19 cellular contexts compared by ENCODE assay signal in the genomic region with DNA sequence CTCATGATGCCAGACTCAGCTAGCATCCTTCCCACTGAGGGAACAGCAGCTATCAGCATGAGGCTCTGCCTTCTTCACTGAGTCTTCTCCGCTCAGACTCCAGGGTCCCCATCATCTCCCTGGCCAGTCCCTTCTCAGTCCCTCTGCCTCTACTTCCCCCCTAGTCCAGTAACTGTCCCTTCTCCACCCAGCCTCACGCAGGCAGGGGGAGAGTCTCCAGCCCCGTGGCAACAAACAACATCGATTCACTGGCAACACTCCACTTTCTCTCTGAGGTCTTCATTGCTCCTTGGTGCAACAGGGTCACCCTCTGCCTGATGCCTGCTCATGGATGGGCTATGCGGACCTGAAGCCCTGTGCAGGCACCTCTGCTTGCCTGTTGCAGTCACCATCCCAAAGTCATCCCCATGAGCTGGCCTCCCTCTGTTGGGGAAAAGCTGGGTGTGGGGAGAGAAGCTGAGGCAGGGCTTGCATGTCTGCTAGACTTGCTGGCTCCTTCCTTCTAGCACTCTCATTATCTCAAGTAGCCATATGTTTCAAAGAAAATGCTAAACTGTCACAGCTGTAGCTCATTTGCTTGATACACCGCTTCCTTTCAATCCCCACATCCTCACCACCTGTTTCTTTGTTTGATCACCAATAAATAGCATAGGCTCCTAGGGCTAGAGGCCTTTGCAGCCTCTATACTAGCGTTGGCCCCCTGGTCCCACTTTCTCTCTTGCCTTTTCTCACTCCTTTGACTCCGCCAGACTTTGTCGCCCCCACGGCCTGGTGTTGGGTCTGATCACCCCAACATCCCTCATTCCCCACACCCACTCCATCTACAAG. TPM values are rescaled to one million over a fixed set of nuclear protein-coding genes. Genes with fewer than 3 reads are reported as not detected.
DNase-seq lines count a peak whose midpoint lies in the region; ATAC-seq and TF ChIP-seq lines count a peak whose summit lies in the region.
"Had no signal": no experiment of that assay in that cellular context is flagged by ENCODE, and none has a peak within 500 bp of the region (broad histone marks: within the 10 kb centered on the region; RNA-seq: fewer than 3 reads in every experiment).

No MANE protein-coding gene starts in this region.

- no peaks in the 10 kb centered on the region for H3K27me3 ChIP-seq in upper lobe of right lung
- H3K27me3 ChIP-seq: left lung, ovary had no signal

- POLR2A ChIA-PET in activated CD4-positive, alpha-beta memory T cell treated with anti-CD3 and anti-CD28 coated beads, Interleukin-2, amount 10 ng/mL, durations not matched to agents 7 days and 5 days (lab: Charles Lee) = interaction anchor here (1.4 kb wide), 1 partner anchor 106 kb away, joined by 7 read pairs; no protein-coding TSS in a partner anchor
- POLR2A ChIA-PET in activated CD4-positive, alpha-beta memory T cell treated with anti-CD3 and anti-CD28 coated beads for 36 hours (lab: Charles Lee) = no interaction called here
- POLR2A ChIA-PET in T-cell (lab: Charles Lee) = no interaction called here

- peaks cover 3% of the 10 kb centered on the region for H3K9me3 Mint-ChIP-seq in activated CD4-positive, alpha-beta memory T cell treated with anti-CD3 and anti-CD28 coated beads, Interleukin-2, amount 10 ng/mL, durations not matched to agents 7 days and 5 days
- peaks cover 2% of the 10 kb centered on the region for H3K9me3 Mint-ChIP-seq in activated CD4-positive, alpha-beta memory T cell treated with anti-CD3 and anti-CD28 coated beads for 36 hours
- H3K9me3 Mint-ChIP-seq in T-cell (peaks cover 0 to 7% (median 0%) of the 10 kb centered on the region in 3 donors), neural crest cell (peaks cover 18% of the 10 kb centered on the region)
- H3K9me3 Mint-ChIP-seq: activated naive CD8-positive, alpha-beta T cell treated with anti-CD3 and anti-CD28 coated beads, Interleukin-2, amount 50 U/mL, for 24 hours; CD4-positive, alpha-beta T cell had no signal

- ATAC-seq in T-cell (replicated peaks in 1 of 4) = no peak
- ATAC-seq in upper lobe of right lung = no peak
- ATAC-seq: activated naive CD8-positive, alpha-beta T cell treated with anti-CD3 and anti-CD28 coated beads, Interleukin-2, amount 50 U/mL, for 24 hours; left lung; mucosa of descending colon had no signal

- peaks cover 15% of the 10 kb centered on the region for H3K4me1 ChIP-seq in upper lobe of right lung

- CTCF ChIA-PET in activated CD4-positive, alpha-beta memory T cell treated with anti-CD3 and anti-CD28 coated beads, Interleukin-2, amount 10 ng/mL, durations not matched to agents 7 days and 5 days (lab: Charles Lee) = interaction anchor here (0.6 to 14.0 kb wide), 8 partner anchors 11 to 210 kb away, joined by 3 to 272 read pairs (median 4); no protein-coding TSS in a partner anchor
- CTCF ChIA-PET in activated CD4-positive, alpha-beta memory T cell treated with anti-CD3 and anti-CD28 coated beads for 36 hours (lab: Charles Lee) = interaction anchor here (0.6 to 15.1 kb wide), 8 partner anchors 9 to 216 kb away, joined by 3 to 309 read pairs (median 8); no protein-coding TSS in a partner anchor
- CTCF ChIA-PET in T-cell (lab: Charles Lee) = interaction anchor here in 1 of 2 donors (0.6 to 3.2 kb wide), 5 partner anchors 103 to 115 kb away, joined by 3 to 43 read pairs (median 3); no protein-coding TSS in a partner anchor

- H3K27ac ChIP-seq in upper lobe of right lung = no peak overlapping the region
- H3K27ac ChIP-seq: left lung, ovary had no signal

- peaks cover 4% of the 10 kb centered on the region for H3K36me3 Mint-ChIP-seq in activated CD4-positive, alpha-beta memory T cell treated with anti-CD3 and anti-CD28 coated beads, Interleukin-2, amount 10 ng/mL, durations not matched to agents 7 days and 5 days (ENCODE audit: low read depth)
- no peaks in the 10 kb centered on the region for H3K36me3 Mint-ChIP-seq in activated CD4-positive, alpha-beta memory T cell treated with anti-CD3 and anti-CD28 coated beads for 36 hours
- H3K36me3 Mint-ChIP-seq in T-cell (peaks cover 2% of the 10 kb centered on the region), neural crest cell (ENCODE audit: low read depth) (peaks cover 19% of the 10 kb centered on the region)

- H3K4me3 Mint-ChIP-seq in activated CD4-positive, alpha-beta memory T cell treated with anti-CD3 and anti-CD28 coated beads, Interleukin-2, amount 10 ng/mL, durations not matched to agents 7 days and 5 days = no peak overlapping the region
- no peak overlapping the region for H3K4me3 Mint-ChIP-seq in activated CD4-positive, alpha-beta memory T cell treated with anti-CD3 and anti-CD28 coated beads for 36 hours
- H3K4me3 Mint-ChIP-seq in T-cell = peak overlapping the region in 1 of 3 donors; percentile 7
- peak overlapping the region; percentile 7 for H3K4me3 Mint-ChIP-seq in neural crest cell
- H3K4me3 Mint-ChIP-seq: activated naive CD8-positive, alpha-beta T cell treated with anti-CD3 and anti-CD28 coated beads, Interleukin-2, amount 50 U/mL, for 24 hours; CD4-positive, alpha-beta T cell; dendritic cell treated with granulocyte-macrophage colony-stimulating factor and Interleukin-4, amounts not matched to agents 40 ng/mL and 50 ng/mL, for 4 days had no signal

- intact Hi-C loops in activated CD4-positive, alpha-beta memory T cell treated with anti-CD3 and anti-CD28 coated beads for 36 hours (cut with micrococcal nuclease) = loop anchor here (5.0 kb wide), 1 partner anchor 211 kb away; no protein-coding TSS in a partner anchor
- intact Hi-C loops in upper lobe of right lung (cut with DNase I) = loop anchor here (10.0 kb wide), 1 partner anchor 209 kb away; no protein-coding TSS in a partner anchor

- TF ChIP-seq CTCF in neural crest cell (conservative IDR thresholded peaks at IDR 0.05) = no peak
- no peak for TF ChIP-seq CTCF in upper lobe of right lung (IDR thresholded peaks at IDR 0.05)

- H3K4me3 ChIP-seq in Jurkat, Clone E6-1 (ENCODE audit: low read length) = no peak overlapping the region
- H3K4me3 ChIP-seq in upper lobe of right lung = no peak overlapping the region
- H3K4me3 ChIP-seq: left lung, mucosa of descending colon, ovary had no signal

- H3K27ac Mint-ChIP-seq in activated CD4-positive, alpha-beta memory T cell treated with anti-CD3 and anti-CD28 coated beads, Interleukin-2, amount 10 ng/mL, durations not matched to agents 7 days and 5 days = peak overlapping the region; percentile 80
- no peak overlapping the region for H3K27ac Mint-ChIP-seq in activated CD4-positive, alpha-beta memory T cell treated with anti-CD3 and anti-CD28 coated beads for 36 hours
- H3K27ac Mint-ChIP-seq in T-cell (peak overlapping the region; percentile 37 to 81), neural crest cell (ENCODE audit: unreplicated experiment) (no peak overlapping the region)
- H3K27ac Mint-ChIP-seq: activated naive CD8-positive, alpha-beta T cell treated with anti-CD3 and anti-CD28 coated beads, Interleukin-2, amount 50 U/mL, for 24 hours; CD4-positive, alpha-beta T cell; dendritic cell treated with granulocyte-macrophage colony-stimulating factor and Interleukin-4, amounts not matched to agents 40 ng/mL and 50 ng/mL, for 4 days had no signal

- peaks cover 43% of the 10 kb centered on the region for H3K4me1 Mint-ChIP-seq in activated CD4-positive, alpha-beta memory T cell treated with anti-CD3 and anti-CD28 coated beads, Interleukin-2, amount 10 ng/mL, durations not matched to agents 7 days and 5 days
- peaks cover 21% of the 10 kb centered on the region for H3K4me1 Mint-ChIP-seq in activated CD4-positive, alpha-beta memory T cell treated with anti-CD3 and anti-CD28 coated beads for 36 hours (ENCODE audit: low read depth)
- H3K4me1 Mint-ChIP-seq in T-cell (peaks cover 32 to 40% (median 36%) of the 10 kb centered on the region in 3 donors), neural crest cell (peaks cover 11% of the 10 kb centered on the region)

- no peaks in the 10 kb centered on the region for H3K9me3 ChIP-seq in upper lobe of right lung
- H3K9me3 ChIP-seq: ovary had no signal

- peaks cover 2% of the 10 kb centered on the region for H3K27me3 Mint-ChIP-seq in activated CD4-positive, alpha-beta memory T cell treated with anti-CD3 and anti-CD28 coated beads, Interleukin-2, amount 10 ng/mL, durations not matched to agents 7 days and 5 days
- no peaks in the 10 kb centered on the region for H3K27me3 Mint-ChIP-seq in activated CD4-positive, alpha-beta memory T cell treated with anti-CD3 and anti-CD28 coated beads for 36 hours
- H3K27me3 Mint-ChIP-seq in T-cell = no peaks in the 10 kb centered on the region
- H3K27me3 Mint-ChIP-seq in neural crest cell (ENCODE audit: low read depth) = peaks cover 6% of the 10 kb centered on the region
- H3K27me3 Mint-ChIP-seq: activated naive CD8-positive, alpha-beta T cell treated with anti-CD3 and anti-CD28 coated beads, Interleukin-2, amount 50 U/mL, for 24 hours; CD4-positive, alpha-beta T cell had no signal

- DNase-seq in activated CD4-positive, alpha-beta memory T cell treated with anti-CD3 and anti-CD28 coated beads, Interleukin-2, amount 10 ng/mL, durations not matched to agents 7 days and 5 days = peak; percentile 24
- no peak for DNase-seq in activated CD4-positive, alpha-beta memory T cell treated with anti-CD3 and anti-CD28 coated beads for 36 hours
- peak; percentile 94 for DNase-seq in Jurkat, Clone E6-1 (ENCODE audit: low read depth, low spot score)
- no peak for DNase-seq in T-cell
- no peak for DNase-seq in neural crest cell (ENCODE audit: low read depth, low spot score)
- no peak for DNase-seq in putamen (ENCODE audit: low spot score)
- DNase-seq in DMS79 (lab: John Stamatoyannopoulos, UW) = no peak
- DNase-seq in upper lobe of right lung = no peak
- DNase-seq: ACHN; activated naive CD8-positive, alpha-beta T cell treated with anti-CD3 and anti-CD28 coated beads, Interleukin-2, amount 50 U/mL, for 24 hours; CD4-positive, alpha-beta T cell; erythroblast; left lung; mucosa of descending colon; MV-4-11; NCI-H2107; ovary had no signal

- no peaks in the 10 kb centered on the region for H3K36me3 ChIP-seq in upper lobe of right lung
- H3K36me3 ChIP-seq: left lung, ovary had no signal

RNA-seq across cellular contexts. Expression of gene BCR, which starts 4.3 kb away (rescaled TPM):
- 10 to 100 TPM; 60.7 to 63.2 TPM for total RNA-seq in activated CD4-positive, alpha-beta memory T cell treated with anti-CD3 and anti-CD28 coated beads, Interleukin-2, amount 10 ng/mL, durations not matched to agents 7 days and 5 days
- total RNA-seq in activated CD4-positive, alpha-beta memory T cell treated with anti-CD3 and anti-CD28 coated beads for 36 hours = 10 to 100 TPM; 60.4 to 69.0 TPM
- polyA plus RNA-seq in Jurkat, Clone E6-1 (2012; ENCODE audit: insufficient read depth, insufficient read length) = 67.1 TPM
- total RNA-seq in T-cell (100 to 1,000 TPM in 1 of 5 donors, 10 to 100 TPM in 4; 74.6 to 103 (median 85.5) TPM), neural crest cell (49.5 and 54.2 TPM in 2 replicates), upper lobe of right lung (78.3 TPM)

RNA-seq across cellular contexts. Expression of gene RAB36, which starts 30.8 kb away (rescaled TPM):
- total RNA-seq in activated CD4-positive, alpha-beta memory T cell treated with anti-CD3 and anti-CD28 coated beads, Interleukin-2, amount 10 ng/mL, durations not matched to agents 7 days and 5 days = under 1 TPM in 1 of 2 experiments, not detected in 1; 0.33 TPM
- under 1 TPM; 0.31 to 0.46 TPM for total RNA-seq in activated CD4-positive, alpha-beta memory T cell treated with anti-CD3 and anti-CD28 coated beads for 36 hours
- polyA plus RNA-seq in Jurkat, Clone E6-1 (2012; ENCODE audit: insufficient read depth, insufficient read length) = not detected
- total RNA-seq in T-cell (1 to 10 TPM in 1 of 5 donors, under 1 TPM in 4; 0.18 to 1.8 (median 0.47) TPM), neural crest cell (13.5 and 14.4 TPM in 2 replicates), upper lobe of right lung (3.8 TPM)

RNA-seq across cellular contexts. Expression of gene RSPH14, which starts 34.2 kb away (rescaled TPM):
- not detected for total RNA-seq in activated CD4-positive, alpha-beta memory T cell treated with anti-CD3 and anti-CD28 coated beads, Interleukin-2, amount 10 ng/mL, durations not matched to agents 7 days and 5 days
- total RNA-seq in activated CD4-positive, alpha-beta memory T cell treated with anti-CD3 and anti-CD28 coated beads for 36 hours = under 1 TPM in 1 of 2 experiments, not detected in 1; 0.46 TPM
- 2.4 TPM for polyA plus RNA-seq in Jurkat, Clone E6-1 (2012; ENCODE audit: insufficient read depth, insufficient read length)
- total RNA-seq in T-cell = under 1 TPM in 1 of 5 donors, not detected in 4; 0.83 TPM
- 0.86 and 2.9 TPM in 2 replicates for total RNA-seq in neural crest cell
- total RNA-seq in upper lobe of right lung = not detected
- total RNA-seq: subcutaneous adipose tissue had no signal

Comparison
In these comparisons a context has a peak if more than half of its experiments do, and no peak if none do; other contexts are left out.
1. DNase-seq: peak in activated CD4-positive, alpha-beta memory T cell treated with anti-CD3 and anti-CD28 coated beads, Interleukin-2, amount 10 ng/mL, durations not matched to agents 7 days and 5 days (single experiment) and Jurkat, Clone E6-1 (single experiment); none in activated CD4-positive, alpha-beta memory T cell treated with anti-CD3 and anti-CD28 coated beads for 36 hours (single experiment), T-cell (0 of 34), neural crest cell (single experiment), putamen (single experiment), DMS79 (single experiment) and upper lobe of right lung (single experiment).
2. H3K27ac Mint-ChIP-seq: peak in activated CD4-positive, alpha-beta memory T cell treated with anti-CD3 and anti-CD28 coated beads, Interleukin-2, amount 10 ng/mL, durations not matched to agents 7 days and 5 days (single experiment) and T-cell (2 of 2); none in activated CD4-positive, alpha-beta memory T cell treated with anti-CD3 and anti-CD28 coated beads for 36 hours (single experiment) and neural crest cell (single experiment).